ENCODE assay signal across 8 cellular contexts in genomic region chr5:174793684-174794328, GRCh38.
A peak's percentile ranks its signal among the peaks of the same experiment; 100 is the strongest.
DNase-seq lines count a peak whose midpoint lies in the region; ATAC-seq, FAIRE-seq and TF ChIP-seq lines count a peak whose summit lies in the region.

No MANE protein-coding gene starts in this region.

- H4K8ac ChIP-seq in IMR-90 (ENCODE audit: low read depth in 2 of 2, low read length in 2 of 2), result no peak overlapping the region

- no peak overlapping the region for H2BK120ac ChIP-seq in IMR-90 (ENCODE audit: low read depth, low read length)

- H3K36me3 ChIP-seq in BJ (ENCODE audit: control insufficient read depth, insufficient read depth, low read length), result no peaks in the 10 kb centered on the region
- no peaks in the 10 kb centered on the region for H3K36me3 ChIP-seq in IMR-90 (ENCODE audit: control insufficient read depth, insufficient read depth, low read length)
- H3K36me3 ChIP-seq in small intestine (ENCODE audit: control insufficient read depth in 2 of 2, insufficient read depth in 2 of 2, low read length in 2 of 2), result no peaks in the 10 kb centered on the region

- no peak overlapping the region for H2BK20ac ChIP-seq in IMR-90 (ENCODE audit: low read depth, low read length)

- no peaks in the 10 kb centered on the region for H3K9me1 ChIP-seq in IMR-90 (ENCODE audit: insufficient read depth, low read length)

- no peak overlapping the region for H4K5ac ChIP-seq in IMR-90 (ENCODE audit: low read depth, low read length)

- peak; percentile 94 for TF ChIP-seq RAD21 in IMR-90 (IDR thresholded peaks at IDR 0.05; ENCODE audit: low read length)

- FAIRE-seq in small intestine (lab: Jason Lieb, UNC), result no peak

- no peaks in the 10 kb centered on the region for H3K9me3 ChIP-seq in IMR-90 (ENCODE audit: control insufficient read depth, insufficient read depth, low read length)
- no peaks in the 10 kb centered on the region for H3K9me3 ChIP-seq in small intestine (ENCODE audit: control insufficient read depth, low read depth)

- H3K27ac ChIP-seq in IMR-90 (ENCODE audit: insufficient read depth, low read length) (no peak overlapping the region), small intestine (ENCODE audit: low read depth in 1 of 2, low read length in 1 of 2) (no peak overlapping the region)

- no TSS peak for BruUV-seq in IMR-90 (replicated peaks; lab: Mats Ljungman, UMichigan)

- WGBS in IMR-90 (ENCODE audit: extremely low coverage in 2 of 2, insufficient read length in 1 of 2), 2 experiments, result no CpG with 5 or more reads among the region's 31 CpGs
- WGBS in small intestine, 3 donors, result 2 to 3% (median 2%) methylated on average over 30 to 31 of the region's 31 CpGs

- no peaks in the 10 kb centered on the region for H4K20me1 ChIP-seq in IMR-90 (ENCODE audit: insufficient read depth, low read length)

- TF ChIP-seq CTCF in BJ (IDR thresholded peaks at IDR 0.05; ENCODE audit: insufficient read depth, low read depth, low read length) (peak; percentile 83), IMR-90 (conservative IDR thresholded peaks at IDR 0.05; ENCODE audit: low read depth, low read length) (peak; percentile 89)

- H3K4me1 ChIP-seq in IMR-90 (ENCODE audit: control insufficient read depth, insufficient read depth, low read length), result peaks cover 3% of the 10 kb centered on the region; the same call in 1 of the 2 replicates
- no peaks in the 10 kb centered on the region for H3K4me1 ChIP-seq in small intestine (ENCODE audit: control insufficient read depth in 2 of 2, insufficient read depth in 1 of 2, low read depth in 1 of 2, low read length in 1 of 2)

- peak overlapping the region; percentile 37; the same call in 1 of the 2 replicates for H3K4me2 ChIP-seq in IMR-90 (ENCODE audit: low read depth, low read length)

- DNase-seq in BJ (ENCODE audit: low read depth), result no peak
- peak; percentile 43 for DNase-seq in IMR-90
- peak in 3 of 5 donors; percentile 8 to 39 (median 18) for DNase-seq in T-helper 1 cell
- DNase-seq in astrocyte of the hippocampus (ENCODE audit: low read depth, low spot score), result peak; percentile 85
- peak; percentile 33 for DNase-seq in iPS DF 4.7 (ENCODE audit: extremely low read depth, low spot score)
- peak; percentile 35 for DNase-seq in small intestine

- ATAC-seq in GM19023 (IDR thresholded peaks at IDR 0.05; ENCODE audit: unreplicated experiment), result peak; percentile 67
- peak; percentile 98 for ATAC-seq in IMR-90 (ENCODE audit: low read depth)
- ATAC-seq in GM18873 (IDR thresholded peaks at IDR 0.05; ENCODE audit: low FRiP score, unreplicated experiment), result no peak

- H3K56ac ChIP-seq in IMR-90 (ENCODE audit: extremely low read depth, insufficient read depth, low read length), result no peak overlapping the region

- H4K91ac ChIP-seq in IMR-90 (ENCODE audit: insufficient read depth, low read depth, low read length), result no peak overlapping the region

- no peak overlapping the region for H3K14ac ChIP-seq in IMR-90 (replicated peaks; ENCODE audit: low read depth, low read length)

- no peak overlapping the region for H3K18ac ChIP-seq in IMR-90 (ENCODE audit: low read depth, low read length)

- in situ Hi-C loops in IMR-90 (cut with MboI; ENCODE audit: low sequenced_read_pairs), result no loop called here

- no peak overlapping the region for H2BK5ac ChIP-seq in IMR-90 (ENCODE audit: low read depth, low read length, poor library complexity, severe bottlenecking)

- CTCF ChIA-PET in BJ (lab: Yijun Ruan, JAX) (interaction anchor here (0.6 to 4.5 kb wide), 15 partner anchors 8 to 477 kb away, joined by 3 to 43 read pairs (median 3); no protein-coding TSS in a partner anchor), IMR-90 (lab: Yijun Ruan, JAX) (interaction anchor here (0.6 to 3.4 kb wide), 8 partner anchors 10 to 467 kb away, joined by 3 to 24 read pairs (median 3); no protein-coding TSS in a partner anchor)

- no peak overlapping the region for H2BK15ac ChIP-seq in IMR-90 (ENCODE audit: low read depth, low read length)

- no peaks in the 10 kb centered on the region for H3K27me3 ChIP-seq in BJ (ENCODE audit: control insufficient read depth, insufficient read depth, low read length)
- peaks cover 6% of the 10 kb centered on the region for H3K27me3 ChIP-seq in IMR-90 (ENCODE audit: control insufficient read depth, insufficient read depth, low read length)
- peaks cover 0 to 2% of the 10 kb centered on the region in 2 donors for H3K27me3 ChIP-seq in small intestine (ENCODE audit: control insufficient read depth in 2 of 2, insufficient read depth in 2 of 2, low read length in 2 of 2)

- H3K4ac ChIP-seq in IMR-90 (ENCODE audit: low read depth, low read length), result no peak overlapping the region

- H3K4me3 ChIP-seq in BJ (ENCODE audit: low read depth, low read length) (no peak overlapping the region), IMR-90 (ENCODE audit: insufficient read depth, low read depth, low read length) (no peak overlapping the region), small intestine (ENCODE audit: low read depth in 1 of 2, low read length in 2 of 2) (no peak overlapping the region)

- no peak for TF ChIP-seq POLR2A in IMR-90 (IDR thresholded peaks at IDR 0.05; ENCODE audit: low read depth, low read length)

- H3K23ac ChIP-seq in IMR-90 (ENCODE audit: low read depth, low read length), result no peak overlapping the region

- no peak overlapping the region for H3K9ac ChIP-seq in IMR-90 (ENCODE audit: low read depth, low read length)

- POLR2A ChIA-PET in BJ (lab: Charles Lee), result interaction anchor here (0.6 kb wide), 1 partner anchor 1783 kb away, joined by 8 read pairs; no protein-coding TSS in a partner anchor
- POLR2A ChIA-PET in IMR-90 (lab: Charles Lee; ENCODE audit: unreplicated experiment), result no interaction called here

- no peak overlapping the region for H2AK9ac ChIP-seq in IMR-90 (replicated peaks; ENCODE audit: low read depth, low read length, poor library complexity)

- dilution Hi-C loops in IMR-90 (cut with HindIII; ENCODE audit: low sequenced_read_pairs, unreplicated experiment), result no loop called here

- no peak overlapping the region for H2AK5ac ChIP-seq in IMR-90 (ENCODE audit: low read depth, low read length)

- peak overlapping the region; percentile 74 for H2AFZ ChIP-seq in IMR-90 (replicated peaks; ENCODE audit: low read length, poor library complexity)

- intact Hi-C loops in IMR-90 (cut with micrococcal nuclease), result loop anchor here (1.0 to 10.0 kb wide), 8 partner anchors 57 to 467 kb away; partner anchors contain the start of gene MSX2

- H3K79me1 ChIP-seq in IMR-90 (ENCODE audit: low read depth in 1 of 2, low read length in 2 of 2), result no peaks in the 10 kb centered on the region

TF ChIP-seq in IMR-90, 13 proteins besides CTCF, POLR2A, EP300 and RAD21:
- TF ChIP-seq SMC3 (IDR thresholded peaks at IDR 0.05; ENCODE audit: low read depth, low read length) (peak; percentile 94), RCOR1 (IDR thresholded peaks at IDR 0.05; ENCODE audit: insufficient replicate concordance, low read length) (no peak)
